ENCODE assay signal across 8 cellular contexts in genomic region chr1:32221980-32222751, GRCh38. TPM values are rescaled to one million over a fixed set of nuclear protein-coding genes. Genes with fewer than 3 reads are reported as not detected.
DNase-seq lines count a peak whose midpoint lies in the region; ATAC-seq, FAIRE-seq and TF ChIP-seq lines count a peak whose summit lies in the region.

EIF3I (plus strand) TSS chr1:32222407; CDS start chr1:32222442, 35 bp downstream.
TMEM234 (minus strand) TSS chr1:32222353; CDS start chr1:32222322, 31 bp downstream.

- H4K20me1 ChIP-seq in keratinocyte (ENCODE audit: control insufficient read depth, extremely low read depth, insufficient read depth, low read length): no peaks in the 10 kb centered on the region

- peak within 1 kb of the TSS; percentile 100 for H3K9ac ChIP-seq in keratinocyte (ENCODE audit: control insufficient read depth, extremely low read depth, insufficient read depth, low read length)

- H3K36me3 ChIP-seq in keratinocyte (ENCODE audit: control insufficient read depth in 2 of 2, extremely low read depth in 1 of 2, insufficient read depth in 2 of 2, low read length in 2 of 2): peaks cover 12 to 18% of the 10 kb centered on the region in 2 experiments

- peak within 1 kb of the TSS; percentile 98 for H3K27ac ChIP-seq in keratinocyte (ENCODE audit: control insufficient read depth, insufficient read depth, low read length)

- H3K27me3 ChIP-seq in keratinocyte (ENCODE audit: control insufficient read depth, extremely low read depth, insufficient read depth, low read length): no peaks in the 10 kb centered on the region

- ATAC-seq in GM19025 (IDR thresholded peaks at IDR 0.05; ENCODE audit: low read depth, unreplicated experiment) (peak; percentile 86), HG03342 (IDR thresholded peaks at IDR 0.05; ENCODE audit: unreplicated experiment) (peak; percentile 84)

- H3K9me3 ChIP-seq in keratinocyte (ENCODE audit: control insufficient read depth, low read depth, low read length): no peaks in the 10 kb centered on the region

- peak within 1 kb of the TSS; percentile 84 for H2AFZ ChIP-seq in keratinocyte (ENCODE audit: control insufficient read depth, low read length)

- FAIRE-seq in keratinocyte (lab: Jason Lieb, UNC): peak; percentile 81

- no peaks in the 10 kb centered on the region for H3K9me1 ChIP-seq in keratinocyte (ENCODE audit: control insufficient read depth, extremely low read depth, insufficient read depth, low read length)

- peak; percentile 95 for DNase-seq in AG08395 (ENCODE audit: low spot score)
- peak; percentile 85 for DNase-seq in NCI-H460 (ENCODE audit: extremely low read depth, low read depth)
- DNase-seq in activated CD4-positive, alpha-beta T cell treated with anti-CD3 and anti-CD28 coated beads for 24 hours (ENCODE audit: low read depth in 2 of 2): peak; percentile 82 to 85
- DNase-seq in cerebellum (ENCODE audit: low spot score): peak; percentile 98
- peak; percentile 60 for DNase-seq in keratinocyte (ENCODE audit: low read depth, low spot score)
- DNase-seq in stimulated activated CD4-positive, alpha-beta T cell treated with anti-CD3 and anti-CD28 coated beads, Interleukin-15, amount 100 ng/mL, for 1 hour (ENCODE audit: low read depth in 1 of 2, low spot score in 1 of 2): peak; percentile 79 to 80

- dilution Hi-C loops in keratinocyte (cut with MboI; ENCODE audit: extremely low pct_ligation_motif_present, low sequenced_read_pairs): no loop called here

- peaks cover 21% of the 10 kb centered on the region for H3K4me1 ChIP-seq in keratinocyte (ENCODE audit: control insufficient read depth, extremely low read depth, insufficient read depth, low read length)

- H3K4me3 ChIP-seq in keratinocyte (ENCODE audit: control insufficient read depth in 2 of 3, extremely low read depth in 1 of 3, insufficient read depth in 2 of 3, low read depth in 1 of 3, low read length in 3 of 3): peak within 1 kb of the TSS; percentile 82 to 96 (median 89)

- peak within 1 kb of the TSS; percentile 86 for H3K4me2 ChIP-seq in keratinocyte (ENCODE audit: control insufficient read depth, extremely low read depth, insufficient read depth, low read depth, low read length)

- H3K79me2 ChIP-seq in keratinocyte (ENCODE audit: control insufficient read depth, insufficient read depth, low read length): peaks cover 37% of the 10 kb centered on the region

- TF ChIP-seq CTCF in keratinocyte (optimal IDR thresholded peaks at IDR 0.05 in 1 of 3, IDR thresholded peaks at IDR 0.05 in 1 of 3, conservative IDR thresholded peaks at IDR 0.05 in 1 of 3; ENCODE audit: extremely low read depth in 1 of 3, insufficient read depth in 2 of 3, low read length in 3 of 3): no peak

RNA-seq across cellular contexts. Expression of gene EIF3I, which starts in this region (rescaled TPM):
- 288 and 292 TPM in 2 replicates for total RNA-seq in NCI-H460 (2014; rRNA removed; shearing (Covaris generic))
- 337 and 366 TPM in 2 replicates for polyA plus RNA-seq in NCI-H460 (2014; cell fraction: nucleus; rRNA removed)
- 64.5 TPM for total RNA-seq in cerebellum
- 319 to 655 TPM (median 388 TPM) in 3 replicates for polyA plus RNA-seq in keratinocyte
- 987 TPM for polyA plus RNA-seq in keratinocyte (2011; ENCODE audit: low read depth)
- polyA plus RNA-seq in keratinocyte (2011; cell fraction: cytosol; rRNA removed): 458 and 512 TPM in 2 replicates
- polyA plus RNA-seq in keratinocyte (2011; cell fraction: nucleus; rRNA removed): 198 and 213 TPM in 2 replicates
- 223 and 320 TPM in 2 replicates for polyA plus RNA-seq in keratinocyte (2012; ENCODE audit: low replicate concordance)
- 431 to 641 TPM (median 535 TPM) in 3 replicates for polyA minus RNA-seq in keratinocyte
- 186 TPM for polyA minus RNA-seq in keratinocyte (2011; cell fraction: cytosol; rRNA and poly(A)+ RNA removed)
- polyA minus RNA-seq in keratinocyte (2011; cell fraction: nucleus; rRNA and poly(A)+ RNA removed): 82.8 and 99.2 TPM in 2 replicates

RNA-seq across cellular contexts. Expression of gene TMEM234, which starts in this region (rescaled TPM):
- 5.4 and 6.5 TPM in 2 replicates for total RNA-seq in NCI-H460 (2014; rRNA removed; shearing (Covaris generic))
- polyA plus RNA-seq in NCI-H460 (2014; cell fraction: nucleus; rRNA removed): 20.2 and 20.7 TPM in 2 replicates
- 22.2 TPM for total RNA-seq in cerebellum
- polyA plus RNA-seq in keratinocyte: 14.4 to 20.1 TPM (median 16.9 TPM) in 3 replicates
- polyA plus RNA-seq in keratinocyte (2011; ENCODE audit: low read depth): 5.4 TPM
- 10.2 and 12.5 TPM in 2 replicates for polyA plus RNA-seq in keratinocyte (2011; cell fraction: cytosol; rRNA removed)
- 49.0 and 52.4 TPM in 2 replicates for polyA plus RNA-seq in keratinocyte (2011; cell fraction: nucleus; rRNA removed)
- polyA plus RNA-seq in keratinocyte (2012; ENCODE audit: low replicate concordance): 8.1 and 16.7 TPM in 2 replicates
- 15.2 to 20.5 TPM (median 19.9 TPM) in 3 replicates for polyA minus RNA-seq in keratinocyte
- polyA minus RNA-seq in keratinocyte (2011; cell fraction: cytosol; rRNA and poly(A)+ RNA removed): 4.2 TPM
- 16.4 and 17.4 TPM in 2 replicates for polyA minus RNA-seq in keratinocyte (2011; cell fraction: nucleus; rRNA and poly(A)+ RNA removed)

Comparison
In these comparisons a context has a peak if more than half of its experiments do, and no peak if none do; other contexts are left out.
1. Peak in every context shown above with its lines: DNase-seq, ATAC-seq, H3K4me3 ChIP-seq and H3K27ac ChIP-seq.